ENCODE assay signal across 23 cellular contexts in genomic region chr13:30457306-30457891, GRCh38. TPM values are rescaled to one million over a fixed set of nuclear protein-coding genes. Genes with fewer than 3 reads are reported as not detected.
DNase-seq lines count a peak whose midpoint lies in the region; ATAC-seq, FAIRE-seq and TF ChIP-seq lines count a peak whose summit lies in the region.
"Had no signal": no experiment of that assay in that cellular context is flagged by ENCODE, and none has a peak within 500 bp of the region (broad histone marks: within the 10 kb centered on the region; RNA-seq: fewer than 3 reads in every experiment).

No MANE protein-coding gene starts in this region.

- H3K36me3 ChIP-seq in HepG2 (replicated peaks in 1 of 2; ENCODE audit: control insufficient read depth in 1 of 2, insufficient read depth in 2 of 2, low read length in 2 of 2) (peaks cover 0 to 10% of the 10 kb centered on the region in 2 experiments; a peak in 4 of 5 replicates), right lobe of liver (peaks cover 0 to 12% (median 8%) of the 10 kb centered on the region in 4 donors)

- H3K4me3 Mint-ChIP-seq in IgD-negative memory B cell = peak overlapping the region in 1 of 4 donors; percentile 25
- H3K4me3 Mint-ChIP-seq in activated CD8-positive, alpha-beta T cell treated with anti-CD3 and anti-CD28 coated beads for 36 hours = no peak overlapping the region
- H3K4me3 Mint-ChIP-seq in type B pancreatic cell = no peak overlapping the region

- no peaks in the 10 kb centered on the region for H3K9me3 Mint-ChIP-seq in IgD-negative memory B cell
- no peaks in the 10 kb centered on the region for H3K9me3 Mint-ChIP-seq in activated CD8-positive, alpha-beta T cell treated with anti-CD3 and anti-CD28 coated beads for 36 hours
- no peaks in the 10 kb centered on the region for H3K9me3 Mint-ChIP-seq in type B pancreatic cell
- H3K9me3 Mint-ChIP-seq: activated T-helper 2 cell treated with anti-CD3 and anti-CD28 coated beads, Interferon-gamma antibody, Interleukin-2, Interleukin-4, amounts not matched to agents 10 μg/mL and 5 μg/mL and 100 μg/mL, durations not matched to agents 14 hours and 24 hours and 36 hours had no signal

- H3K27ac Mint-ChIP-seq in IgD-negative memory B cell (peak overlapping the region in 2 of 3 donors; percentile 14 to 39), type B pancreatic cell (peak overlapping the region; percentile 20)
- no peak overlapping the region for H3K27ac Mint-ChIP-seq in activated CD8-positive, alpha-beta T cell treated with anti-CD3 and anti-CD28 coated beads for 36 hours
- H3K27ac Mint-ChIP-seq: activated T-helper 2 cell treated with anti-CD3 and anti-CD28 coated beads, Interferon-gamma antibody, Interleukin-2, Interleukin-4, amounts not matched to agents 10 μg/mL and 5 μg/mL and 100 μg/mL, durations not matched to agents 14 hours and 24 hours and 36 hours had no signal

- DNase-seq in HepG2 (ENCODE audit: low spot score) (no peak), right lobe of liver (no peak), type B pancreatic cell (ENCODE audit: extremely low spot score, unreplicated experiment) (no peak), kidney glomerular epithelial cell (lab: John Stamatoyannopoulos, UW) (no peak), middle frontal gyrus (ENCODE audit: extremely low spot score, low spot score) (no peak), NCI-H1092 treated with DMSO at 0.1 percent for 48 hours (lab: John Stamatoyannopoulos, UW) (no peak)
- DNase-seq in activated CD8-positive, alpha-beta T cell treated with anti-CD3 and anti-CD28 coated beads for 36 hours = no peak
- DNase-seq: activated CD4-positive, CD25-positive, alpha-beta regulatory T cell; anterior cingulate cortex; effector CD8-positive, alpha-beta T cell; heart right ventricle; NCI-H1930; posterior cingulate gyrus; Right ventricle myocardium superior; small intestine; stimulated activated CD4-positive, alpha-beta T cell treated with anti-CD3 and anti-CD28 coated beads, Interleukin-4, amount 100 ng/mL, for 1 hour had no signal

- no peaks in the 10 kb centered on the region for H4K20me1 ChIP-seq in HepG2 (ENCODE audit: insufficient read depth, low read length)

- TF ChIP-seq EP300 in HepG2 (IDR thresholded peaks at IDR 0.05; ENCODE audit: low read depth in 2 of 2, low read length in 2 of 2) (no peak), HepG2 (CRISPR knock-in tag; IDR thresholded peaks at IDR 0.05; ENCODE audit: borderline replicate concordance) (no peak)

- in situ Hi-C loops in HepG2 (cut with HindIII; ENCODE audit: extremely low pct_ligation_motif_present, low pct_unique_long_range_greater_than_20kb) = no loop called here

- no peak for FAIRE-seq in HepG2 (lab: Jason Lieb, UNC)
- FAIRE-seq: islet of Langerhans, small intestine had no signal

- H3K36me3 Mint-ChIP-seq in IgD-negative memory B cell (peaks cover 8% of the 10 kb centered on the region), type B pancreatic cell (peaks cover 17% of the 10 kb centered on the region)
- H3K36me3 Mint-ChIP-seq in activated CD8-positive, alpha-beta T cell treated with anti-CD3 and anti-CD28 coated beads for 36 hours (ENCODE audit: low read depth) = peaks cover 29% of the 10 kb centered on the region

- POLR2A ChIA-PET in HepG2 (lab: Yijun Ruan, JAX) = no interaction called here
- POLR2A ChIA-PET in activated CD8-positive, alpha-beta T cell treated with anti-CD3 and anti-CD28 coated beads for 36 hours (lab: Charles Lee) = interaction anchor here (0.6 to 1.7 kb wide), 7 partner anchors 7 to 104 kb away, joined by 3 to 5 read pairs (median 4); no protein-coding TSS in a partner anchor

- BruUV-seq in HepG2 (replicated peaks; lab: Mats Ljungman, UMichigan) = no TSS peak

- TF ChIP-seq POLR2A in HepG2 (IDR thresholded peaks at IDR 0.05; ENCODE audit: insufficient read depth in 1 of 2, low read depth in 2 of 2, low read length in 2 of 2) (no peak; a peak in 1 of 4 replicates), right lobe of liver (IDR thresholded peaks at IDR 0.05) (no peak)

- H3K27ac ChIP-seq in HepG2 (ENCODE audit: extremely low read length, insufficient read depth, low read length) = no peak overlapping the region
- no peak overlapping the region for H3K27ac ChIP-seq in right lobe of liver
- H3K27ac ChIP-seq: heart right ventricle had no signal

- peaks cover 4% of the 10 kb centered on the region for H3K79me2 ChIP-seq in HepG2 (ENCODE audit: insufficient read depth, low read length)

- WGBS in HepG2 (ENCODE audit: low lambda C conversion rate) = 96% methylated on average over 3 of the region's 3 CpGs
- WGBS in right lobe of liver (ENCODE audit: insufficient coverage, low coverage, low lambda C conversion rate, missing lambda C conversion rate) = 63% methylated on average over 3 of the region's 3 CpGs

- H3K9ac ChIP-seq in HepG2 (ENCODE audit: insufficient read depth, low read depth, low read length) = no peak overlapping the region

- intact Hi-C loops in HepG2 (cut with micrococcal nuclease; ENCODE audit: unreplicated experiment) = no loop called here
- intact Hi-C loops in right lobe of liver (cut with DNase I) = no loop called here
- intact Hi-C loops in activated CD8-positive, alpha-beta T cell treated with anti-CD3 and anti-CD28 coated beads for 36 hours (cut with micrococcal nuclease) = no loop called here

- H3K4me1 Mint-ChIP-seq in IgD-negative memory B cell (peaks cover 48 to 63% (median 52%) of the 10 kb centered on the region in 3 donors), type B pancreatic cell (ENCODE audit: unreplicated experiment) (peaks cover 12% of the 10 kb centered on the region)
- peaks cover 29% of the 10 kb centered on the region for H3K4me1 Mint-ChIP-seq in activated CD8-positive, alpha-beta T cell treated with anti-CD3 and anti-CD28 coated beads for 36 hours (ENCODE audit: low read depth)

- H2AFZ ChIP-seq in HepG2 (ENCODE audit: low read length) = no peak overlapping the region

- H3K27me3 Mint-ChIP-seq in IgD-negative memory B cell (no peaks in the 10 kb centered on the region), type B pancreatic cell (no peaks in the 10 kb centered on the region)
- H3K27me3 Mint-ChIP-seq in activated CD8-positive, alpha-beta T cell treated with anti-CD3 and anti-CD28 coated beads for 36 hours = no peaks in the 10 kb centered on the region

- TF ChIP-seq CTCF in HepG2 (CRISPR knock-in tag; IDR thresholded peaks at IDR 0.05) (no peak), right lobe of liver (IDR thresholded peaks at IDR 0.05) (no peak), type B pancreatic cell (conservative IDR thresholded peaks at IDR 0.05) (no peak)
- TF ChIP-seq CTCF in activated CD8-positive, alpha-beta T cell treated with anti-CD3 and anti-CD28 coated beads for 36 hours (IDR thresholded peaks at IDR 0.05) = no peak

- peak; percentile 26 for ATAC-seq in HepG2
- ATAC-seq in right lobe of liver = no peak
- peak; percentile 14 for ATAC-seq in activated CD8-positive, alpha-beta T cell treated with anti-CD3 and anti-CD28 coated beads for 36 hours
- ATAC-seq: heart right ventricle had no signal

- no peak overlapping the region for H3K4me3 ChIP-seq in HepG2 (replicated peaks in 1 of 3; ENCODE audit: insufficient read depth in 1 of 3, low read depth in 2 of 3, low read length in 3 of 3)
- H3K4me3 ChIP-seq in right lobe of liver = no peak overlapping the region
- H3K4me3 ChIP-seq: heart right ventricle, lung had no signal

- H3K4me2 ChIP-seq in HepG2 (ENCODE audit: low read depth, low read length) = no peak overlapping the region

- no peaks in the 10 kb centered on the region for H3K9me3 ChIP-seq in HepG2 (ENCODE audit: low read length)
- no peaks in the 10 kb centered on the region for H3K9me3 ChIP-seq in right lobe of liver
- H3K9me3 ChIP-seq: heart right ventricle had no signal

- no peaks in the 10 kb centered on the region for H3K27me3 ChIP-seq in HepG2 (ENCODE audit: control insufficient read depth in 1 of 2, insufficient read depth in 2 of 2, low read length in 2 of 2)
- H3K27me3 ChIP-seq in right lobe of liver = no peaks in the 10 kb centered on the region
- H3K27me3 ChIP-seq: heart right ventricle had no signal

- H3K4me1 ChIP-seq in HepG2 (ENCODE audit: insufficient read depth, low read length) = peaks cover 4% of the 10 kb centered on the region
- peaks cover 0 to 16% (median 2%) of the 10 kb centered on the region in 4 donors for H3K4me1 ChIP-seq in right lobe of liver

- CTCF ChIA-PET in HepG2 (lab: Yijun Ruan, JAX; ENCODE audit: low intra/inter-chr PET ratio, low total read pairs) = no interaction called here
- CTCF ChIA-PET in activated CD8-positive, alpha-beta T cell treated with anti-CD3 and anti-CD28 coated beads for 36 hours (lab: Charles Lee) = no interaction called here

- TF ChIP-seq RAD21 in HepG2 (CRISPR knock-in tag; IDR thresholded peaks at IDR 0.05) = no peak

RNA-seq across cellular contexts. Expression of gene HMGB1, which starts 8.3 kb away (rescaled TPM):
- 584 and 878 TPM in 2 replicates for total RNA-seq in HepG2 (2016; rRNA removed; fragmentation: Illumina TruSeq; extraction: Trizol)
- 61.2 and 63.8 TPM in 2 replicates for total RNA-seq in HepG2 (2016; cell fraction: cytosol; rRNA removed; fragmentation: Illumina TruSeq; extraction: Trizol; ENCODE audit: low read depth)
- 597 and 915 TPM in 2 replicates for total RNA-seq in HepG2 (2016; cell fraction: insoluble cytoplasmic fraction; rRNA removed; fragmentation: Illumina TruSeq; extraction: Trizol)
- total RNA-seq in HepG2 (2016; cell fraction: membrane; rRNA removed; fragmentation: Illumina TruSeq; extraction: Trizol) = 106 and 121 TPM in 2 replicates
- total RNA-seq in HepG2 (2016; cell fraction: nucleus; rRNA removed; fragmentation: Illumina TruSeq; extraction: Trizol) = 324 and 333 TPM in 2 replicates
- 71.6 and 115 TPM in 2 replicates for polyA plus RNA-seq in HepG2 (2011; rRNA removed)
- polyA plus RNA-seq in HepG2 (2011; cell fraction: cytosol; rRNA removed) = 48.0 and 59.3 TPM in 2 replicates
- polyA plus RNA-seq in HepG2 (2011; cell fraction: nucleus; rRNA removed) = 61.9 and 98.4 TPM in 2 replicates
- polyA plus RNA-seq in HepG2 (2012) = 207 and 262 TPM in 2 replicates
- polyA plus RNA-seq in HepG2 (2016; cell fraction: cytosol; fragmentation: Illumina TruSeq; extraction: Trizol; ENCODE audit: low read depth) = 68.2 and 69.4 TPM in 2 replicates
- 1,007 and 1,107 TPM in 2 replicates for polyA plus RNA-seq in HepG2 (2016; cell fraction: insoluble cytoplasmic fraction; fragmentation: Illumina TruSeq; extraction: Trizol; ENCODE audit: low read depth)
- polyA plus RNA-seq in HepG2 (2016; cell fraction: membrane; fragmentation: Illumina TruSeq; extraction: Trizol; ENCODE audit: low read depth) = 98.1 and 108 TPM in 2 replicates
- polyA plus RNA-seq in HepG2 (2016; cell fraction: nucleus; fragmentation: Illumina TruSeq; extraction: Trizol; ENCODE audit: insufficient read depth, low read depth) = 458 and 467 TPM in 2 replicates
- polyA minus RNA-seq in HepG2 (2011; rRNA and poly(A)+ RNA removed; ENCODE audit: low replicate concordance) = 9.9 and 20.1 TPM in 2 replicates
- 59.9 and 62.9 TPM in 2 replicates for polyA minus RNA-seq in HepG2 (2011; cell fraction: cytosol; rRNA and poly(A)+ RNA removed)
- 145 and 175 TPM in 2 replicates for polyA minus RNA-seq in HepG2 (2011; cell fraction: nucleus; rRNA and poly(A)+ RNA removed)
- total RNA-seq in right lobe of liver = 100 to 1,000 TPM in 3 of 6 experiments, 10 to 100 TPM in 3; 80.6 to 167 (median 107) TPM
- polyA plus RNA-seq in IgD-negative memory B cell = 580 TPM
- 100 to 1,000 TPM; 666 to 676 TPM for total RNA-seq in activated CD8-positive, alpha-beta T cell treated with anti-CD3 and anti-CD28 coated beads for 36 hours
- total RNA-seq in type B pancreatic cell (ENCODE audit: low replicate concordance) = 312 and 576 TPM in 2 replicates

RNA-seq across cellular contexts. Expression of gene UBE2L5, which starts 35.1 kb away (rescaled TPM):
- total RNA-seq in HepG2 (2016; rRNA removed; fragmentation: Illumina TruSeq; extraction: Trizol) (0.13 and 0.22 TPM in 2 replicates), right lobe of liver (not detected), type B pancreatic cell (ENCODE audit: low replicate concordance) (not detected in 2 replicates)
- not detected in 2 replicates for total RNA-seq in HepG2 (2016; cell fraction: cytosol; rRNA removed; fragmentation: Illumina TruSeq; extraction: Trizol; ENCODE audit: low read depth)
- not detected in 2 replicates for total RNA-seq in HepG2 (2016; cell fraction: insoluble cytoplasmic fraction; rRNA removed; fragmentation: Illumina TruSeq; extraction: Trizol)
- not detected in 2 replicates for total RNA-seq in HepG2 (2016; cell fraction: membrane; rRNA removed; fragmentation: Illumina TruSeq; extraction: Trizol)
- total RNA-seq in HepG2 (2016; cell fraction: nucleus; rRNA removed; fragmentation: Illumina TruSeq; extraction: Trizol) = not detected in 2 replicates
- polyA plus RNA-seq in HepG2 (2011; rRNA removed) (not detected in 2 replicates), IgD-negative memory B cell (not detected)
- not detected in 2 replicates for polyA plus RNA-seq in HepG2 (2011; cell fraction: cytosol; rRNA removed)
- not detected in 2 replicates for polyA plus RNA-seq in HepG2 (2011; cell fraction: nucleus; rRNA removed)
- polyA plus RNA-seq in HepG2 (2012) = 0.43 and 3.2 TPM in 2 replicates
- polyA plus RNA-seq in HepG2 (2016; cell fraction: cytosol; fragmentation: Illumina TruSeq; extraction: Trizol; ENCODE audit: low read depth) = not detected in 2 replicates
- polyA plus RNA-seq in HepG2 (2016; cell fraction: insoluble cytoplasmic fraction; fragmentation: Illumina TruSeq; extraction: Trizol; ENCODE audit: low read depth) = 1.0 TPM in 1 of 2 replicates, not detected in the other
- polyA plus RNA-seq in HepG2 (2016; cell fraction: membrane; fragmentation: Illumina TruSeq; extraction: Trizol; ENCODE audit: low read depth) = not detected in 2 replicates
- not detected in 2 replicates for polyA plus RNA-seq in HepG2 (2016; cell fraction: nucleus; fragmentation: Illumina TruSeq; extraction: Trizol; ENCODE audit: insufficient read depth, low read depth)
- polyA minus RNA-seq in HepG2 (2011; rRNA and poly(A)+ RNA removed; ENCODE audit: low replicate concordance) = not detected in 2 replicates
- polyA minus RNA-seq in HepG2 (2011; cell fraction: cytosol; rRNA and poly(A)+ RNA removed) = not detected in 2 replicates
- polyA minus RNA-seq in HepG2 (2011; cell fraction: nucleus; rRNA and poly(A)+ RNA removed) = not detected in 2 replicates
- not detected for total RNA-seq in activated CD8-positive, alpha-beta T cell treated with anti-CD3 and anti-CD28 coated beads for 36 hours
- total RNA-seq: activated CD8-positive, alpha-beta memory T cell treated with anti-CD3 and anti-CD28 coated beads for 36 hours; activated T-helper 2 cell treated with anti-CD3 and anti-CD28 coated beads, Interferon-gamma antibody, Interleukin-2, Interleukin-4, amounts not matched to agents 10 μg/mL and 5 μg/mL and 100 μg/mL, durations not matched to agents 14 hours and 24 hours and 36 hours; HT-29; lung; Right ventricle myocardium superior; T-helper 2 cell treated with Interferon-gamma antibody and Interleukin-4, amounts not matched to agents 100 ng/mL and 5 ng/mL, for 36 hours had no signal
- polyA plus RNA-seq: small intestine had no signal

Comparison
In these comparisons a context has a peak if more than half of its experiments do, and no peak if none do; other contexts are left out.
1. ATAC-seq: peak in HepG2 (single experiment) and activated CD8-positive, alpha-beta T cell treated with anti-CD3 and anti-CD28 coated beads for 36 hours (single experiment); none in right lobe of liver (0 of 4).